ENCODE assay signal across 8 cellular contexts in genomic region chr2:188293601-188294482, GRCh38. TPM values are rescaled to one million over a fixed set of nuclear protein-coding genes. Genes with fewer than 3 reads are reported as not detected.
DNase-seq lines count a peak whose midpoint lies in the region; ATAC-seq, FAIRE-seq and TF ChIP-seq lines count a peak whose summit lies in the region.

No MANE protein-coding gene starts in this region.

- peak overlapping the region; percentile 66 for H3K4me2 ChIP-seq in keratinocyte (ENCODE audit: control insufficient read depth, extremely low read depth, insufficient read depth, low read depth, low read length)

- no peaks in the 10 kb centered on the region for H3K4me1 ChIP-seq in breast epithelium
- peaks cover 10% of the 10 kb centered on the region for H3K4me1 ChIP-seq in keratinocyte (ENCODE audit: control insufficient read depth, extremely low read depth, insufficient read depth, low read length)

- H3K27me3 ChIP-seq in BJ (ENCODE audit: control insufficient read depth, insufficient read depth, low read length) (no peaks in the 10 kb centered on the region), breast epithelium (no peaks in the 10 kb centered on the region), keratinocyte (ENCODE audit: control insufficient read depth, extremely low read depth, insufficient read depth, low read length) (no peaks in the 10 kb centered on the region)

- POLR2A ChIA-PET in BJ (lab: Charles Lee): interaction anchor here (0.6 kb wide), 1 partner anchor 39 kb away, joined by 4 read pairs; no protein-coding TSS in a partner anchor

- dilution Hi-C loops in keratinocyte (cut with MboI; ENCODE audit: extremely low pct_ligation_motif_present, low sequenced_read_pairs): no loop called here

- H3K4me3 ChIP-seq in BJ (ENCODE audit: low read depth, low read length) (peak overlapping the region; percentile 91), breast epithelium (peak overlapping the region; percentile 75 to 83 (median 77)), keratinocyte (ENCODE audit: control insufficient read depth in 2 of 3, extremely low read depth in 1 of 3, insufficient read depth in 2 of 3, low read depth in 1 of 3, low read length in 3 of 3) (peak overlapping the region; percentile 1 to 80 (median 75))

- FAIRE-seq in keratinocyte (lab: Jason Lieb, UNC): peak; percentile 66
- FAIRE-seq in GM19239 (lab: Jason Lieb, UNC): no peak

- H3K9ac ChIP-seq in keratinocyte (ENCODE audit: control insufficient read depth, extremely low read depth, insufficient read depth, low read length): peak overlapping the region; percentile 26

- H3K36me3 ChIP-seq in BJ (ENCODE audit: control insufficient read depth, insufficient read depth, low read length): no peaks in the 10 kb centered on the region
- no peaks in the 10 kb centered on the region for H3K36me3 ChIP-seq in breast epithelium
- H3K36me3 ChIP-seq in keratinocyte (ENCODE audit: control insufficient read depth in 2 of 2, extremely low read depth in 1 of 2, insufficient read depth in 2 of 2, low read length in 2 of 2): no peaks in the 10 kb centered on the region

- ATAC-seq in GM18858 (IDR thresholded peaks at IDR 0.05; ENCODE audit: unreplicated experiment) (no peak), GM19452 (IDR thresholded peaks at IDR 0.05; ENCODE audit: unreplicated experiment) (no peak)

- H3K27ac ChIP-seq in breast epithelium (peak overlapping the region; percentile 95 to 97), keratinocyte (ENCODE audit: control insufficient read depth, insufficient read depth, low read length) (peak overlapping the region; percentile 3)

- DNase-seq in BJ (ENCODE audit: low read depth): no peak
- DNase-seq in NCI-H2029 treated with DMSO at 0.1 percent for 48 hours (lab: John Stamatoyannopoulos, UW): peak; percentile 92
- DNase-seq in breast epithelium (ENCODE audit: low spot score in 2 of 2): peak; percentile 36 to 66
- no peak for DNase-seq in keratinocyte (ENCODE audit: low read depth, low spot score)
- peak; percentile 46 for DNase-seq in stromal cell of bone marrow (ENCODE audit: low read depth)
- DNase-seq in GM19239 (ENCODE audit: insufficient read length, low spot score): no peak

- CTCF ChIA-PET in BJ (lab: Yijun Ruan, JAX): interaction anchor here (0.8 to 3.8 kb wide), 7 partner anchors 7 to 450 kb away, joined by 3 to 16 read pairs (median 3); no protein-coding TSS in a partner anchor

- peak overlapping the region; percentile 64 for H2AFZ ChIP-seq in keratinocyte (ENCODE audit: control insufficient read depth, low read length)

- no peaks in the 10 kb centered on the region for H3K79me2 ChIP-seq in keratinocyte (ENCODE audit: control insufficient read depth, insufficient read depth, low read length)

- TF ChIP-seq CTCF in BJ (IDR thresholded peaks at IDR 0.05; ENCODE audit: insufficient read depth, low read depth, low read length) (no peak), breast epithelium (IDR thresholded peaks at IDR 0.05) (no peak), keratinocyte (optimal IDR thresholded peaks at IDR 0.05 in 1 of 3, IDR thresholded peaks at IDR 0.05 in 1 of 3, conservative IDR thresholded peaks at IDR 0.05 in 1 of 3; ENCODE audit: extremely low read depth in 1 of 3, insufficient read depth in 2 of 3, low read length in 3 of 3) (no peak)

- no peaks in the 10 kb centered on the region for H3K9me1 ChIP-seq in keratinocyte (ENCODE audit: control insufficient read depth, extremely low read depth, insufficient read depth, low read length)

- no peaks in the 10 kb centered on the region for H4K20me1 ChIP-seq in keratinocyte (ENCODE audit: control insufficient read depth, extremely low read depth, insufficient read depth, low read length)

- no peak for TF ChIP-seq POLR2A in breast epithelium (IDR thresholded peaks at IDR 0.05)

- intact Hi-C loops in breast epithelium (cut with DNase I; ENCODE audit: low total_unique reads): no loop called here

- H3K9me3 ChIP-seq in breast epithelium (no peaks in the 10 kb centered on the region), keratinocyte (ENCODE audit: control insufficient read depth, low read depth, low read length) (no peaks in the 10 kb centered on the region)

RNA-seq across cellular contexts. Expression of gene GULP1, which starts 2.2 kb away (rescaled TPM):
- polyA plus RNA-seq in BJ (2011; rRNA removed) (31.0 and 53.5 TPM in 2 replicates), keratinocyte (8.4 to 12.7 TPM (median 11.7 TPM) in 3 replicates)
- 21.6 and 27.0 TPM in 2 replicates for polyA minus RNA-seq in BJ (2011; rRNA and poly(A)+ RNA removed)
- total RNA-seq in breast epithelium: 10 to 100 TPM; 16.5 to 47.9 (median 43.8) TPM
- 38.4 TPM for polyA plus RNA-seq in keratinocyte (2011; ENCODE audit: low read depth)
- polyA plus RNA-seq in keratinocyte (2011; cell fraction: cytosol; rRNA removed): 11.3 and 17.5 TPM in 2 replicates
- polyA plus RNA-seq in keratinocyte (2011; cell fraction: nucleus; rRNA removed): 8.6 and 8.9 TPM in 2 replicates
- polyA plus RNA-seq in keratinocyte (2012; ENCODE audit: low replicate concordance): 6.4 and 11.1 TPM in 2 replicates
- polyA minus RNA-seq in keratinocyte: 3.1 to 15.9 TPM (median 11.8 TPM) in 3 replicates
- 16.3 TPM for polyA minus RNA-seq in keratinocyte (2011; cell fraction: cytosol; rRNA and poly(A)+ RNA removed)
- 11.2 and 17.4 TPM in 2 replicates for polyA minus RNA-seq in keratinocyte (2011; cell fraction: nucleus; rRNA and poly(A)+ RNA removed)

Comparison
In these comparisons a context has a peak if more than half of its experiments do, and no peak if none do; other contexts are left out.
1. DNase-seq: peak in NCI-H2029 treated with DMSO at 0.1 percent for 48 hours (single experiment), breast epithelium (2 of 2) and stromal cell of bone marrow (single experiment); none in BJ (single experiment), keratinocyte (single experiment) and GM19239 (single experiment).
2. Peak in every context shown above with its lines, with median percentiles within 50 percentile points of each other: H3K4me3 ChIP-seq.